ENCODE assay signal across 8 cellular contexts in genomic region chr6:104525677-104526322, GRCh38.
DNase-seq lines count a peak whose midpoint lies in the region; ATAC-seq, FAIRE-seq and TF ChIP-seq lines count a peak whose summit lies in the region.

No MANE protein-coding gene starts in this region.

- TF ChIP-seq EP300 in A549 (IDR thresholded peaks at IDR 0.05), result no peak

- in situ Hi-C loops in mammary epithelial cell (cut with MboI; ENCODE audit: low sequenced_read_pairs in 2 of 2), result loop anchor here in 1 of 2 donors (25.0 kb wide), 1 partner anchor 237 kb away; no protein-coding TSS in a partner anchor

- H3K36me3 ChIP-seq in WERI-Rb-1 (no peaks in the 10 kb centered on the region), mammary epithelial cell (ENCODE audit: insufficient read depth, low read length) (no peaks in the 10 kb centered on the region), keratinocyte (ENCODE audit: control insufficient read depth in 2 of 2, extremely low read depth in 1 of 2, insufficient read depth in 2 of 2, low read length in 2 of 2) (no peaks in the 10 kb centered on the region)

- no peak for FAIRE-seq in A549 (lab: Jason Lieb, UNC)
- FAIRE-seq in keratinocyte (lab: Jason Lieb, UNC), result peak; percentile 59

- H4K20me1 ChIP-seq in mammary epithelial cell (ENCODE audit: insufficient read depth, low read length), result no peaks in the 10 kb centered on the region
- no peaks in the 10 kb centered on the region for H4K20me1 ChIP-seq in keratinocyte (ENCODE audit: control insufficient read depth, extremely low read depth, insufficient read depth, low read length)

- H3K9me1 ChIP-seq in keratinocyte (ENCODE audit: control insufficient read depth, extremely low read depth, insufficient read depth, low read length), result no peaks in the 10 kb centered on the region

- H3K4me3 ChIP-seq in A549 (peak overlapping the region; percentile 29; the same call in 2 of the 3 replicates), WERI-Rb-1 (ENCODE audit: low read depth, low read length) (no peak overlapping the region), mammary epithelial cell (replicated peaks in 1 of 3; ENCODE audit: insufficient read depth in 1 of 3, low read depth in 2 of 3, low read length in 3 of 3) (peak overlapping the region; percentile 30 to 44 (median 36)), keratinocyte (ENCODE audit: control insufficient read depth in 2 of 3, extremely low read depth in 1 of 3, insufficient read depth in 2 of 3, low read depth in 1 of 3, low read length in 3 of 3) (peak overlapping the region in 2 of 3 experiments; percentile 44 to 49)

- peak; percentile 83 to 86 for TF ChIP-seq RAD21 in A549 (conservative IDR thresholded peaks at IDR 0.05 in 1 of 2, IDR thresholded peaks at IDR 0.05 in 1 of 2)

- H2AFZ ChIP-seq in mammary epithelial cell (ENCODE audit: low read depth, low read length) (peak overlapping the region; percentile 77), keratinocyte (ENCODE audit: control insufficient read depth, low read length) (peak overlapping the region; percentile 35)

- no peaks in the 10 kb centered on the region for H3K79me2 ChIP-seq in mammary epithelial cell (ENCODE audit: insufficient read depth, low read length)
- no peaks in the 10 kb centered on the region for H3K79me2 ChIP-seq in keratinocyte (ENCODE audit: control insufficient read depth, insufficient read depth, low read length)

- WGBS in A549 (ENCODE audit: missing lambda C conversion rate), result 9% methylated on average over 15 of the region's 15 CpGs
- WGBS in mammary epithelial cell (ENCODE audit: low coverage, missing lambda C conversion rate), result 13% methylated on average over 15 of the region's 15 CpGs

- dilution Hi-C loops in mammary epithelial cell (cut with HindIII; ENCODE audit: low sequenced_read_pairs) (no loop called here), keratinocyte (cut with MboI; ENCODE audit: extremely low pct_ligation_motif_present, low sequenced_read_pairs) (no loop called here)

- H3K27me3 ChIP-seq in WERI-Rb-1 (ENCODE audit: insufficient read depth, low read depth, severe bottlenecking) (no peaks in the 10 kb centered on the region), mammary epithelial cell (ENCODE audit: insufficient read depth, low read length) (no peaks in the 10 kb centered on the region), keratinocyte (ENCODE audit: control insufficient read depth, extremely low read depth, insufficient read depth, low read length) (no peaks in the 10 kb centered on the region)

- H3K4me1 ChIP-seq in A549, result no peaks in the 10 kb centered on the region
- H3K4me1 ChIP-seq in mammary epithelial cell (ENCODE audit: insufficient read depth, low read length), result no peaks in the 10 kb centered on the region
- no peaks in the 10 kb centered on the region for H3K4me1 ChIP-seq in keratinocyte (ENCODE audit: control insufficient read depth, extremely low read depth, insufficient read depth, low read length)

- H3K27ac ChIP-seq in A549 (no peak overlapping the region), WERI-Rb-1 (no peak overlapping the region), mammary epithelial cell (ENCODE audit: insufficient read depth, low read depth, low read length) (no peak overlapping the region), keratinocyte (ENCODE audit: control insufficient read depth, insufficient read depth, low read length) (no peak overlapping the region)

- DNase-seq in A549 (ENCODE audit: low read depth in 1 of 2, low spot score in 1 of 2) (peak; percentile 53 to 69), NCI-H2171 treated with DMSO at 0.1 percent for 48 hours (lab: John Stamatoyannopoulos, UW) (peak; percentile 78), WERI-Rb-1 (peak; percentile 80), mammary epithelial cell (peak; percentile 62), keratinocyte (ENCODE audit: low read depth, low spot score) (peak; percentile 28)
- peak; percentile 53 to 58 for DNase-seq in stimulated activated CD4-positive, alpha-beta T cell treated with anti-CD3 and anti-CD28 coated beads, Interleukin-15, amount 100 ng/mL, for 48 hours (ENCODE audit: low read depth in 2 of 2)

- ATAC-seq in A549 (peak; percentile 92 to 95), GM18511 (IDR thresholded peaks at IDR 0.05; ENCODE audit: unreplicated experiment) (peak; percentile 98), HG03039 (IDR thresholded peaks at IDR 0.05; ENCODE audit: unreplicated experiment) (peak; percentile 98)

- no peak for TF ChIP-seq POLR2A in A549 (IDR thresholded peaks at IDR 0.05; ENCODE audit: low read length)

- CTCF ChIA-PET in A549 (lab: Yijun Ruan, JAX) (interaction anchor here (0.8 to 4.3 kb wide), 14 partner anchors 8 to 249 kb away, joined by 3 to 34 read pairs (median 4); no protein-coding TSS in a partner anchor), mammary epithelial cell (lab: Charles Lee; ENCODE audit: low non-redundant PET) (interaction anchor here (0.5 to 0.6 kb wide), 2 partner anchors 247 to 873 kb away, joined by 9 to 11 read pairs; no protein-coding TSS in a partner anchor)

- TF ChIP-seq CTCF in A549 (IDR thresholded peaks at IDR 0.05) (peak; percentile 80), WERI-Rb-1 (IDR thresholded peaks at IDR 0.05; ENCODE audit: low read depth, low read length) (peak; percentile 71), mammary epithelial cell (conservative IDR thresholded peaks at IDR 0.05 in 1 of 2, IDR thresholded peaks at IDR 0.05 in 1 of 2; ENCODE audit: extremely low read depth in 1 of 2, insufficient read depth in 1 of 2, low read depth in 1 of 2, low read length in 2 of 2) (peak; percentile 84 to 97), keratinocyte (optimal IDR thresholded peaks at IDR 0.05 in 1 of 3, IDR thresholded peaks at IDR 0.05 in 1 of 3, conservative IDR thresholded peaks at IDR 0.05 in 1 of 3; ENCODE audit: extremely low read depth in 1 of 3, insufficient read depth in 2 of 3, low read length in 3 of 3) (peak; percentile 83 to 87 (median 86))

- POLR2A ChIA-PET in A549 (lab: Yijun Ruan, JAX), result no interaction called here

- no TSS peak for BruUV-seq in mammary epithelial cell (replicated peaks; lab: Mats Ljungman, UMichigan)

- intact Hi-C loops in mammary epithelial cell (cut with micrococcal nuclease), result loop anchor here (1.0 to 10.0 kb wide), 8 partner anchors 157 to 1675 kb away; no protein-coding TSS in a partner anchor

- H3K9ac ChIP-seq in mammary epithelial cell (ENCODE audit: insufficient read depth, low read length) (no peak overlapping the region), keratinocyte (ENCODE audit: control insufficient read depth, extremely low read depth, insufficient read depth, low read length) (no peak overlapping the region)

- H3K9me3 ChIP-seq in A549 (no peaks in the 10 kb centered on the region), WERI-Rb-1 (ENCODE audit: severe bottlenecking) (no peaks in the 10 kb centered on the region), mammary epithelial cell (replicated peaks; ENCODE audit: insufficient read depth, low read length) (no peaks in the 10 kb centered on the region), keratinocyte (ENCODE audit: control insufficient read depth, low read depth, low read length) (no peaks in the 10 kb centered on the region)

- H3K4me2 ChIP-seq in A549, result peak overlapping the region; percentile 60
- H3K4me2 ChIP-seq in mammary epithelial cell (ENCODE audit: insufficient read depth, low read depth, low read length), result peak overlapping the region; percentile 59
- H3K4me2 ChIP-seq in keratinocyte (ENCODE audit: control insufficient read depth, extremely low read depth, insufficient read depth, low read depth, low read length), result peak overlapping the region; percentile 71

TF ChIP-seq in A549, 52 proteins besides CTCF, POLR2A, EP300 and RAD21:
- TF ChIP-seq MYC (IDR thresholded peaks at IDR 0.05; ENCODE audit: borderline replicate concordance, low read length) (no peak), BHLHE40 (IDR thresholded peaks at IDR 0.05; ENCODE audit: low read depth, low read length) (no peak), SMC3 (IDR thresholded peaks at IDR 0.05) (peak; percentile 55), RARB (CRISPR knock-in tag; IDR thresholded peaks at IDR 0.05) (no peak), JUN (IDR thresholded peaks at IDR 0.05) (no peak), RCOR1 (IDR thresholded peaks at IDR 0.05; ENCODE audit: low read depth, low read length) (no peak), CHD4 (IDR thresholded peaks at IDR 0.05; ENCODE audit: borderline replicate concordance) (no peak)

Comparison
In these comparisons a context has a peak if more than half of its experiments do, and no peak if none do; other contexts are left out.
1. DNase-seq: peak in every context shown above with its lines; median percentile 80 in WERI-Rb-1; 78 in NCI-H2171 treated with DMSO at 0.1 percent for 48 hours; 62 in mammary epithelial cell; 61 in A549; 56 in stimulated activated CD4-positive, alpha-beta T cell treated with anti-CD3 and anti-CD28 coated beads, Interleukin-15, amount 100 ng/mL, for 48 hours; 28 in keratinocyte.